1 cellular context compared by ENCODE assay signal in the genomic region with DNA sequence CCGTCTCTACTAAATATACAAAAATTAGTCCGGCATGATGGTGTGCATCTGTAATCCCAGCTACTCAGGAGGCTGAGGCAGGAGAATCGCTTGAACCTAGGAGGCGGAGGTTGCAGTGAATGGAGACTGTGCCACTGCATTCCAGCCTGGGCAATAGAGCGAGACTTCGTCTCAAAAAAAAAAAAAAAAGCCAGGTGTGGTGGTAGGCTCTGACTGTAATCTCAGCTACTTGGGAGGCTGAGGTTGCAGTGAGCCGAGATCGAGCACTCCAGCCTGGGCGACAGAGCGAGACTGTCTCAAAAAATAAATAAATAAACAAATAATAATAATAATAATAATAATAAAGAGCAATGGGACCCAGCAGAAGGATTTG.
A peak's percentile ranks its signal among the peaks of the same experiment; 100 is the strongest.
TF ChIP-seq lines count a peak whose summit lies in the region.

No MANE protein-coding gene starts in this region.

TF ChIP-seq in HepG2, 621 proteins besides CTCF, POLR2A, EP300 and RAD21:
- TF ChIP-seq, protein P1, sequence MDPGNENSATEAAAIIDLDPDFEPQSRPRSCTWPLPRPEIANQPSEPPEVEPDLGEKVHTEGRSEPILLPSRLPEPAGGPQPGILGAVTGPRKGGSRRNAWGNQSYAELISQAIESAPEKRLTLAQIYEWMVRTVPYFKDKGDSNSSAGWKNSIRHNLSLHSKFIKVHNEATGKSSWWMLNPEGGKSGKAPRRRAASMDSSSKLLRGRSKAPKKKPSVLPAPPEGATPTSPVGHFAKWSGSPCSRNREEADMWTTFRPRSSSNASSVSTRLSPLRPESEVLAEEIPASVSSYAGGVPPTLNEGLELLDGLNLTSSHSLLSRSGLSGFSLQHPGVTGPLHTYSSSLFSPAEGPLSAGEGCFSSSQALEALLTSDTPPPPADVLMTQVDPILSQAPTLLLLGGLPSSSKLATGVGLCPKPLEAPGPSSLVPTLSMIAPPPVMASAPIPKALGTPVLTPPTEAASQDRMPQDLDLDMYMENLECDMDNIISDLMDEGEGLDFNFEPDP (CRISPR knock-in tag; conservative IDR thresholded peaks at IDR 0.05) = 0 out of 2 replicates have a peak, but pooled peaks have one; percentile 68
- TF ChIP-seq ZNF713 (CRISPR knock-in tag; IDR thresholded peaks at IDR 0.05) (0 out of 2 replicates have a peak, but pooled peaks have one; percentile 1), ZNF414 (CRISPR knock-in tag; IDR thresholded peaks at IDR 0.05) (0 out of 2 replicates have a peak, but pooled peaks have one; percentile 5)
- TF ChIP-seq, protein P2, sequence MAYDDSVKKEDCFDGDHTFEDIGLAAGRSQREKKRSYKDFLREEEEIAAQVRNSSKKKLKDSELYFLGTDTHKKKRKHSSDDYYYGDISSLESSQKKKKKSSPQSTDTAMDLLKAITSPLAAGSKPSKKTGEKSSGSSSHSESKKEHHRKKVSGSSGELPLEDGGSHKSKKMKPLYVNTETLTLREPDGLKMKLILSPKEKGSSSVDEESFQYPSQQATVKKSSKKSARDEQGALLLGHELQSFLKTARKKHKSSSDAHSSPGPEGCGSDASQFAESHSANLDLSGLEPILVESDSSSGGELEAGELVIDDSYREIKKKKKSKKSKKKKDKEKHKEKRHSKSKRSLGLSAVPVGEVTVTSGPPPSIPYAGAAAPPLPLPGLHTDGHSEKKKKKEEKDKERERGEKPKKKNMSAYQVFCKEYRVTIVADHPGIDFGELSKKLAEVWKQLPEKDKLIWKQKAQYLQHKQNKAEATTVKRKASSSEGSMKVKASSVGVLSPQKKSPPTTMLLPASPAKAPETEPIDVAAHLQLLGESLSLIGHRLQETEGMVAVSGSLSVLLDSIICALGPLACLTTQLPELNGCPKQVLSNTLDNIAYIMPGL (CRISPR knock-in tag; IDR thresholded peaks at IDR 0.05; ENCODE audit: borderline replicate concordance in 1 of 2, low read depth in 1 of 2) = 0 out of 4 replicates have a peak, but pooled peaks of 1 of the 2 experiments have one; percentile 1
